In genomic region chr16:3458852-3459361, GRCh38 we compare ENCODE assay signal across 7 cellular contexts. TPM values are rescaled to one million over a fixed set of nuclear protein-coding genes. Genes with fewer than 3 reads are reported as not detected.
DNase-seq lines count a peak whose midpoint lies in the region; ATAC-seq and TF ChIP-seq lines count a peak whose summit lies in the region.
"Had no signal": no experiment of that assay in that cellular context is flagged by ENCODE, and none has a peak within 500 bp of the region (broad histone marks: within the 10 kb centered on the region; RNA-seq: fewer than 3 reads in every experiment).

No MANE protein-coding gene starts in this region.

- DNase-seq in DMS 273 (lab: John Stamatoyannopoulos, UW; ENCODE audit: unreplicated experiment), result peak; percentile 51
- no peak for DNase-seq in LNCaP clone FGC (ENCODE audit: low read depth)
- DNase-seq in epithelial cell of proximal tubule (ENCODE audit: low read depth), result peak; percentile 77
- no peak for DNase-seq in skeletal muscle cell (ENCODE audit: low read depth)
- DNase-seq in COR-L47 (lab: John Stamatoyannopoulos, UW), result no peak

- ATAC-seq in HG03439 (IDR thresholded peaks at IDR 0.05; ENCODE audit: unreplicated experiment), result no peak

- TF ChIP-seq CTCF in LNCaP clone FGC (IDR thresholded peaks at IDR 0.05; ENCODE audit: control insufficient read depth, extremely low read depth, insufficient read depth) (no peak), epithelial cell of proximal tubule (conservative IDR thresholded peaks at IDR 0.05; ENCODE audit: low read depth, low read length) (no peak)

- H3K4me3 ChIP-seq in LNCaP clone FGC (ENCODE audit: low read depth, low read length), result peak overlapping the region; percentile 92
- H3K4me3 ChIP-seq in epithelial cell of proximal tubule (ENCODE audit: low read depth, low read length), result peak overlapping the region; percentile 81
- peak overlapping the region; percentile 73 for H3K4me3 ChIP-seq in skeletal muscle cell (ENCODE audit: low read depth, low read length)

RNA-seq across cellular contexts. Expression of gene NAA60, which starts 15.4 kb away (rescaled TPM):
- total RNA-seq in epithelial cell of proximal tubule, result 19.4 and 23.9 TPM in 2 replicates

RNA-seq across cellular contexts. Expression of gene ZNF597, which starts 15.6 kb away (rescaled TPM):
- total RNA-seq in epithelial cell of proximal tubule, result 1.0 and 2.1 TPM in 2 replicates

RNA-seq across cellular contexts. Expression of gene C16orf90, which starts 36.4 kb away (rescaled TPM):
- not detected in 2 replicates for total RNA-seq in epithelial cell of proximal tubule
- total RNA-seq: T-helper 2 cell treated with Interferon-gamma antibody and Interleukin-4, amounts not matched to agents 100 ng/mL and 5 ng/mL, for 36 hours had no signal

RNA-seq across cellular contexts. Expression of gene CLUAP1, which starts 41.9 kb away (rescaled TPM):
- total RNA-seq in epithelial cell of proximal tubule, result 15.2 and 18.7 TPM in 2 replicates

RNA-seq across cellular contexts. Expression of gene ZNF174, which starts 57.9 kb away (rescaled TPM):
- total RNA-seq in epithelial cell of proximal tubule, result 9.5 and 13.7 TPM in 2 replicates

Comparison
In these comparisons a context has a peak if more than half of its experiments do, and no peak if none do; other contexts are left out.
1. DNase-seq: peak in DMS 273 (single experiment) and epithelial cell of proximal tubule (single experiment); none in LNCaP clone FGC (single experiment), skeletal muscle cell (single experiment) and COR-L47 (single experiment).
2. Peak in every context shown above with its lines, with median percentiles within 50 percentile points of each other: H3K4me3 ChIP-seq.